29 cellular contexts compared by ENCODE assay signal in the genomic region with DNA sequence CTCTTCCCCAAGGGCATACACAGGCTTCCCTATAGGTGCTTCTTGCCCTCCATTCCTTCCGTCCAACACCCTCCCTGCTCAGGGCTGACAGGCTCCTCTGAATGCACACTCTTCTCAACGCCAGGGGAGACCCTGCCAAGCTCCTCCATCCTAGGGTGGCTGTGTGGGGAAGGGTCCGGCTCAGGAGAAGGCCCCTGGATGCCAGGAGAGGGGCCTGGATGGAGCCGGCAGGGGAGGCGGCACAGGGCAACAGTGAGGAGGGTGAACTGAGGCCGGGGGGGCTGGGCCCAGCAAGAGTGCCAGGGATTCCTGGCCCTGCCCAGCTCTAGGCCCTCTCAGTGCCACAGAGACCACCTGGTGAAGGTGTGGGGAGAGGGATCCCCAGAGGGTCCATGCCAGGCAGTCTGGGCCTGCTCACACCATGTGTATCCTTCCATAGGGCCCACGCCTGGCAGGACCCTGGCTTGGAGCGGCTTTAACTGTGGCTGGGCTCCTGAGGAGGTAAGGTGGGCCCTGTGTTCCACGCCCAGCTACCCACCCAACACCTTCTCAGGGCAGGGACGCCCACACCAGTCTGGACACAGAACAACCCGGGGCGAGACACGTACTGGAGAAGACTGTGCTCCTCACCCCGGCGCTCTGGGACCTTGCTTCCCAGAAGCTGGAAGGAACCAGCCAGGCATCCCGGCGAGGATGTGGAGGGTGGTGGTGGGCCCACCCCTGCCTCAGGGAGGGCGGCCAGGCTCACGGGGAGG. TPM values are rescaled to one million over a fixed set of nuclear protein-coding genes. Genes with fewer than 3 reads are reported as not detected.
DNase-seq lines count a peak whose midpoint lies in the region; ATAC-seq and TF ChIP-seq lines count a peak whose summit lies in the region.
"Had no signal": no experiment of that assay in that cellular context is flagged by ENCODE, and none has a peak within 500 bp of the region (broad histone marks: within the 10 kb centered on the region; RNA-seq: fewer than 3 reads in every experiment).

No MANE protein-coding gene starts in this region.

- H2AK5ac ChIP-seq in H9 (ENCODE audit: insufficient read length, low read length), result no peak overlapping the region

- no peak overlapping the region for H3K27ac ChIP-seq in H9 (ENCODE audit: insufficient read length, low read depth, low read length)
- H3K27ac ChIP-seq in SJCRH30, result peak overlapping the region; percentile 57
- H3K27ac ChIP-seq in right lobe of liver, result no peak overlapping the region
- H3K27ac ChIP-seq in skin epidermis, result peak overlapping the region in 12 of 21 experiments; percentile 17 to 71 (median 49)
- no peak overlapping the region for H3K27ac ChIP-seq in prostate gland
- H3K27ac ChIP-seq: left lung, pancreas had no signal

- H2BK120ac ChIP-seq in H9 (ENCODE audit: low read depth, low read length, poor library complexity, severe bottlenecking), result no peak overlapping the region

- H3K27me3 Mint-ChIP-seq in H9 (ENCODE audit: low read depth), result no peaks in the 10 kb centered on the region
- H3K27me3 Mint-ChIP-seq: activated CD4-positive, alpha-beta T cell treated with anti-CD3 and anti-CD28 coated beads for 36 hours; CD4-positive, alpha-beta memory T cell; dendritic cell treated with granulocyte-macrophage colony-stimulating factor and Interleukin-4, amounts not matched to agents 40 ng/mL and 50 ng/mL, for 4 days; type B pancreatic cell had no signal

- no peak overlapping the region for H3K56ac ChIP-seq in H9 (ENCODE audit: insufficient read length, low read depth, low read length)

- no peaks in the 10 kb centered on the region for H3K36me3 ChIP-seq in SJCRH30
- H3K36me3 ChIP-seq in right lobe of liver, result no peaks in the 10 kb centered on the region
- no peaks in the 10 kb centered on the region for H3K36me3 ChIP-seq in prostate gland
- H3K36me3 ChIP-seq: left lung, MG63, pancreas had no signal

- no peak overlapping the region for H2BK5ac ChIP-seq in H9 (ENCODE audit: insufficient read length, low read length)

- H3K4me3 Mint-ChIP-seq in H9, result no peak overlapping the region; a peak in 1 of 5 replicates
- H3K4me3 Mint-ChIP-seq: activated CD4-positive, alpha-beta T cell treated with anti-CD3 and anti-CD28 coated beads for 36 hours; CD4-positive, alpha-beta memory T cell; dendritic cell treated with granulocyte-macrophage colony-stimulating factor and Interleukin-4, amounts not matched to agents 40 ng/mL and 50 ng/mL, for 4 days; nephron; type B pancreatic cell had no signal

- WGBS in H9 (ENCODE audit: extremely low coverage, insufficient read length, low lambda C conversion rate), result no CpG with 5 or more reads among the region's 19 CpGs
- 100% methylated on average over 1 of the region's 19 CpGs for WGBS in right lobe of liver (ENCODE audit: insufficient coverage, low coverage, low lambda C conversion rate, missing lambda C conversion rate)
- 90% methylated on average over 17 of the region's 19 CpGs for WGBS in prostate gland

- H3K18ac ChIP-seq in H9 (ENCODE audit: insufficient read length, low read depth, low read length), result no peak overlapping the region

- H2AFZ ChIP-seq in H9 (ENCODE audit: low read length), result no peak overlapping the region

- H3K9me3 ChIP-seq in H9 (ENCODE audit: control insufficient read depth, low read depth, low read length) (no peaks in the 10 kb centered on the region), SJCRH30 (replicated peaks) (peaks cover 7% of the 10 kb centered on the region; the same call in 1 of the 2 replicates), right lobe of liver (no peaks in the 10 kb centered on the region), prostate gland (no peaks in the 10 kb centered on the region)
- H3K9me3 ChIP-seq: gastrocnemius medialis, left lung, MG63, pancreas had no signal

- peaks cover 13% of the 10 kb centered on the region for H3K79me1 ChIP-seq in H9 (ENCODE audit: insufficient read depth, low read depth, low read length, poor library complexity, severe bottlenecking)

- no peaks in the 10 kb centered on the region for H3K9me3 Mint-ChIP-seq in H9
- H3K9me3 Mint-ChIP-seq: activated naive CD4-positive, alpha-beta T cell treated with anti-CD3 and anti-CD28 coated beads, Interleukin-2, amount 50 U/mL, for 72 hours; dendritic cell treated with granulocyte-macrophage colony-stimulating factor and Interleukin-4, amounts not matched to agents 40 ng/mL and 50 ng/mL, for 4 days; type B pancreatic cell had no signal

- no peak overlapping the region for H3T11ph ChIP-seq in H9 (ENCODE audit: low read length)

- no peak overlapping the region for H3K9ac ChIP-seq in H9 (ENCODE audit: extremely low read depth, insufficient read length, low read length)

- H3K4me1 Mint-ChIP-seq in H9, result peaks cover 41 to 50% of the 10 kb centered on the region in 2 experiments

- peaks cover 6 to 20% (median 11%) of the 10 kb centered on the region in 3 experiments; a peak in 6 of 7 replicates for H3K36me3 Mint-ChIP-seq in H9 (ENCODE audit: insufficient read depth in 1 of 3, low read depth in 3 of 3)
- H3K36me3 Mint-ChIP-seq: activated naive CD4-positive, alpha-beta T cell treated with anti-CD3 and anti-CD28 coated beads, Interleukin-2, amount 50 U/mL, for 72 hours; CD4-positive, alpha-beta memory T cell; immature natural killer cell had no signal

- no peaks in the 10 kb centered on the region for H4K20me1 ChIP-seq in H9 (ENCODE audit: control insufficient read depth, insufficient read depth, insufficient read length)

- H3K4ac ChIP-seq in H9 (ENCODE audit: low read depth, low read length), result no peak overlapping the region

- H3K4me3 ChIP-seq in SJCRH30, result no peak overlapping the region
- no peak overlapping the region for H3K4me3 ChIP-seq in right lobe of liver
- no peak overlapping the region for H3K4me3 ChIP-seq in skin epidermis
- H3K4me3 ChIP-seq in prostate gland, result no peak overlapping the region
- H3K4me3 ChIP-seq: gastrocnemius medialis, GM12878, K562, left lung, MG63, pancreas had no signal

- DNase-seq in H9, result no peak
- DNase-seq in SJCRH30, result no peak
- peak in 2 of 3 donors; percentile 21 to 49 for DNase-seq in right lobe of liver
- DNase-seq in activated CD4-positive, CD25-positive, alpha-beta regulatory T cell (lab: John Stamatoyannopoulos, UW), result no peak
- no peak for DNase-seq in KG1 (lab: John Stamatoyannopoulos, UW)
- no peak for DNase-seq in prostate gland (ENCODE audit: low spot score)
- DNase-seq: activated CD4-positive, alpha-beta T cell treated with anti-CD3 and anti-CD28 coated beads for 36 hours; activated T-cell treated with anti-CD3 and anti-CD28 coated beads for 4 hours; caudate nucleus; EL; hippocampal formation; midbrain; NCI-H2081; NCI-H226; NCI-H748 treated with DMSO at 0.1 percent for 48 hours had no signal

- no peak overlapping the region for H3K4me2 ChIP-seq in H9 (ENCODE audit: insufficient read depth, insufficient read length, low read length)

- H3K27me3 ChIP-seq in H9 (ENCODE audit: insufficient read depth, low read length), result no peaks in the 10 kb centered on the region
- no peaks in the 10 kb centered on the region for H3K27me3 ChIP-seq in SJCRH30
- no peaks in the 10 kb centered on the region for H3K27me3 ChIP-seq in right lobe of liver
- no peaks in the 10 kb centered on the region for H3K27me3 ChIP-seq in prostate gland (replicated peaks; ENCODE audit: insufficient read depth)
- H3K27me3 ChIP-seq: gastrocnemius medialis, left lung, MG63, pancreas had no signal

- no peak for TF ChIP-seq POLR2A in right lobe of liver (IDR thresholded peaks at IDR 0.05)
- TF ChIP-seq POLR2A in prostate gland (IDR thresholded peaks at IDR 0.05), result no peak

- no peak overlapping the region for H2BK12ac ChIP-seq in H9 (ENCODE audit: insufficient read length, low read depth, low read length)

- no peak overlapping the region for H4K8ac ChIP-seq in H9 (replicated peaks; ENCODE audit: insufficient read length, low read depth, low read length)

- no peak overlapping the region for H3K23ac ChIP-seq in H9 (ENCODE audit: insufficient read length, low read depth, low read length)

- TF ChIP-seq CTCF in H9 (conservative IDR thresholded peaks at IDR 0.05), result no peak
- no peak for TF ChIP-seq CTCF in right lobe of liver (IDR thresholded peaks at IDR 0.05)
- TF ChIP-seq CTCF in prostate gland (IDR thresholded peaks at IDR 0.05), result no peak

- no peak overlapping the region for H4K5ac ChIP-seq in H9 (ENCODE audit: insufficient read length, low read depth, low read length)

- peak overlapping the region; percentile 13; the same call in 1 of the 2 replicates for H3K14ac ChIP-seq in H9 (ENCODE audit: insufficient read depth, low read length)

- ATAC-seq in right lobe of liver, result no peak
- ATAC-seq: activated CD4-positive, alpha-beta T cell treated with anti-CD3 and anti-CD28 coated beads for 36 hours; GM12878; sciatic nerve had no signal

- H3K27ac Mint-ChIP-seq in H9, result peak overlapping the region in 1 of 3 experiments; percentile 35; a peak in 1 of 7 replicates
- H3K27ac Mint-ChIP-seq: activated CD4-positive, alpha-beta T cell treated with anti-CD3 and anti-CD28 coated beads for 36 hours; activated naive CD4-positive, alpha-beta T cell treated with anti-CD3 and anti-CD28 coated beads, Interleukin-2, amount 50 U/mL, for 72 hours; dendritic cell treated with granulocyte-macrophage colony-stimulating factor and Interleukin-4, amounts not matched to agents 40 ng/mL and 50 ng/mL, for 4 days; nephron; type B pancreatic cell had no signal

- intact Hi-C loops in right lobe of liver (cut with DNase I), result no loop called here
- intact Hi-C loops in prostate gland (cut with DNase I), result no loop called here

- H3K79me2 ChIP-seq in H9 (ENCODE audit: insufficient read depth, low read length), result peaks cover 15% of the 10 kb centered on the region; the same call in 1 of the 2 replicates

- no peaks in the 10 kb centered on the region for H3K23me2 ChIP-seq in H9 (ENCODE audit: insufficient read length, low read depth, low read length, poor library complexity, severe bottlenecking)

- H3K4me1 ChIP-seq in H9 (ENCODE audit: insufficient read depth, low read length) (peaks cover 18% of the 10 kb centered on the region; the same call in 1 of the 2 replicates), SJCRH30 (peaks cover 17% of the 10 kb centered on the region), right lobe of liver (peaks cover 0 to 10% (median 0%) of the 10 kb centered on the region in 4 donors), prostate gland (replicated peaks) (no peaks in the 10 kb centered on the region)

- H4K91ac ChIP-seq in H9 (ENCODE audit: insufficient read length, low read depth, low read length), result no peak overlapping the region

- H2BK20ac ChIP-seq in H9 (ENCODE audit: low read depth, low read length, poor library complexity, severe bottlenecking), result no peak overlapping the region

- H2BK15ac ChIP-seq in H9 (ENCODE audit: low read depth, low read length), result no peak overlapping the region

RNA-seq across cellular contexts. Expression of a gene that starts 26.6 kb away (rescaled TPM):
- total RNA-seq in H9 (2021), result 58.9 and 60.2 TPM in 2 replicates
- 18.8 and 20.0 TPM in 2 replicates for total RNA-seq in SJCRH30 (2014; rRNA removed; shearing (Covaris generic))
- total RNA-seq in right lobe of liver, result 10 to 100 TPM; 18.0 to 53.5 (median 31.0) TPM
- total RNA-seq in prostate gland, result 100 to 1,000 TPM in 1 of 2 donors, 10 to 100 TPM in 1; 69.0 to 233 TPM

Comparison
In these comparisons a context has a peak if more than half of its experiments do, and no peak if none do; other contexts are left out.
1. DNase-seq: peak in right lobe of liver (2 of 3); none in H9 (single experiment), SJCRH30 (0 of 2), activated CD4-positive, CD25-positive, alpha-beta regulatory T cell (0 of 4), KG1 (single experiment) and prostate gland (single experiment).
2. H3K27ac ChIP-seq: peak in SJCRH30 (single experiment) and skin epidermis (12 of 21); none in H9 (single experiment), right lobe of liver (0 of 3) and prostate gland (0 of 2).